12 cellular contexts compared by ENCODE assay signal in genomic region chr12:115354476-115354890, GRCh38.
DNase-seq lines count a peak whose midpoint lies in the region; ATAC-seq, FAIRE-seq and TF ChIP-seq lines count a peak whose summit lies in the region.
"Had no signal": no experiment of that assay in that cellular context is flagged by ENCODE, and none has a peak within 500 bp of the region (broad histone marks: within the 10 kb centered on the region; RNA-seq: fewer than 3 reads in every experiment).

No MANE protein-coding gene starts in this region.

- peak; percentile 3 for DNase-seq in AG10803 (ENCODE audit: low read depth)
- no peak for DNase-seq in bronchial epithelial cell (ENCODE audit: low read depth)
- DNase-seq in osteocyte (ENCODE audit: extremely low spot score, unreplicated experiment) = no peak
- DNase-seq in effector memory CD4-positive, alpha-beta T cell = no peak
- no peak for DNase-seq in 8988T
- no peak for DNase-seq in WTC11 (ENCODE audit: low spot score)
- no peak for DNase-seq in stimulated activated CD4-positive, alpha-beta T cell treated with anti-CD3 and anti-CD28 coated beads, Interleukin-15, amount 100 ng/mL, for 24 hours
- DNase-seq: DND-41, H7, WERI-Rb-1 had no signal

- H3K36me3 ChIP-seq in bronchial epithelial cell (ENCODE audit: control insufficient read depth, insufficient read depth, low read length) = no peaks in the 10 kb centered on the region
- no peaks in the 10 kb centered on the region for H3K36me3 ChIP-seq in effector memory CD4-positive, alpha-beta T cell (ENCODE audit: control insufficient read depth, insufficient read depth, low read length)
- H3K36me3 ChIP-seq: neutrophil, WERI-Rb-1 had no signal

- no peaks in the 10 kb centered on the region for H3K27me3 ChIP-seq in bronchial epithelial cell (ENCODE audit: control insufficient read depth, insufficient read depth, low read length)
- no peaks in the 10 kb centered on the region for H3K27me3 ChIP-seq in effector memory CD4-positive, alpha-beta T cell (replicated peaks; ENCODE audit: control insufficient read depth, insufficient read depth, low read length, poor library complexity, severe bottlenecking)
- H3K27me3 ChIP-seq: neutrophil had no signal

- H3K9me3 ChIP-seq in effector memory CD4-positive, alpha-beta T cell (ENCODE audit: control insufficient read depth, low read length) = no peaks in the 10 kb centered on the region
- H3K9me3 ChIP-seq: neutrophil had no signal

- no peaks in the 10 kb centered on the region for H3K27me3 Mint-ChIP-seq in osteocyte (ENCODE audit: unreplicated experiment)
- H3K27me3 Mint-ChIP-seq in WTC11 (ENCODE audit: low read depth) = no peaks in the 10 kb centered on the region

- peaks cover 31% of the 10 kb centered on the region for H3K4me1 Mint-ChIP-seq in osteocyte (ENCODE audit: unreplicated experiment)
- H3K4me1 Mint-ChIP-seq in WTC11 = 0 out of 2 replicates have a peak, but pooled peaks cover 3% of the 10 kb centered on the region

- no peaks in the 10 kb centered on the region for H3K4me1 ChIP-seq in effector memory CD4-positive, alpha-beta T cell (ENCODE audit: control insufficient read depth, insufficient read depth, low read length, poor library complexity, severe bottlenecking)

- H3K36me3 Mint-ChIP-seq in osteocyte (ENCODE audit: unreplicated experiment) = no peaks in the 10 kb centered on the region
- no peaks in the 10 kb centered on the region for H3K36me3 Mint-ChIP-seq in WTC11

- H3K4me3 Mint-ChIP-seq in osteocyte (ENCODE audit: unreplicated experiment) (peak overlapping the region; percentile 72), WTC11 (no peak overlapping the region)

- ATAC-seq in HG02798 (IDR thresholded peaks at IDR 0.05; ENCODE audit: poor library complexity, unreplicated experiment) = peak; percentile 59
- ATAC-seq in WTC11 = no peak

- H3K27ac ChIP-seq in effector memory CD4-positive, alpha-beta T cell (ENCODE audit: insufficient read depth, low read length, poor library complexity, severe bottlenecking) = no peak overlapping the region
- H3K27ac ChIP-seq: neutrophil, WERI-Rb-1 had no signal

- no peak for FAIRE-seq in bronchial epithelial cell (lab: Jason Lieb, UNC)

- peak overlapping the region; percentile 97 for H3K27ac Mint-ChIP-seq in osteocyte (ENCODE audit: unreplicated experiment)
- no peak overlapping the region for H3K27ac Mint-ChIP-seq in WTC11

- CTCF ChIA-PET in WTC11 (lab: Charles Lee) = no interaction called here

- H3K9me3 Mint-ChIP-seq in osteocyte (ENCODE audit: unreplicated experiment) (no peaks in the 10 kb centered on the region), WTC11 (no peaks in the 10 kb centered on the region)

- POLR2A ChIA-PET in WTC11 (lab: Charles Lee) = interaction anchor here (0.6 kb wide), 1 partner anchor 29 kb away, joined by 3 read pairs; no protein-coding TSS in a partner anchor

- H3K4me3 ChIP-seq in AG10803 (ENCODE audit: low read length) (peak overlapping the region; percentile 66), bronchial epithelial cell (ENCODE audit: low read depth, low read length) (peak overlapping the region; percentile 29)
- no peak overlapping the region for H3K4me3 ChIP-seq in effector memory CD4-positive, alpha-beta T cell (ENCODE audit: insufficient read depth, low read depth, low read length, poor library complexity, severe bottlenecking)

- no peak for TF ChIP-seq CTCF in AG10803 (conservative IDR thresholded peaks at IDR 0.05; ENCODE audit: low read length)
- no peak for TF ChIP-seq CTCF in bronchial epithelial cell (IDR thresholded peaks at IDR 0.05; ENCODE audit: insufficient read depth, low read length, severe bottlenecking)
- TF ChIP-seq CTCF in osteocyte (IDR thresholded peaks at IDR 0.05) = no peak
- no peak for TF ChIP-seq CTCF in WTC11 (IDR thresholded peaks at IDR 0.05)

TF ChIP-seq in WTC11, 78 proteins besides CTCF, POLR2A, EP300 and RAD21 (continues in another document):
- no peak for TF ChIP-seq CBFB (CRISPR knock-in tag; IDR thresholded peaks at IDR 0.05; ENCODE audit: low read depth)
- no peak for TF ChIP-seq ZNF232 (CRISPR knock-in tag; IDR thresholded peaks at IDR 0.05)
- TF ChIP-seq ZNF263 (CRISPR knock-in tag; IDR thresholded peaks at IDR 0.05; ENCODE audit: low read depth) = no peak
- TF ChIP-seq CREB1 (CRISPR knock-in tag; IDR thresholded peaks at IDR 0.05) = no peak
- TF ChIP-seq OVOL2 (CRISPR knock-in tag; IDR thresholded peaks at IDR 0.05; ENCODE audit: borderline replicate concordance) = no peak
- no peak for TF ChIP-seq ZMAT4 (CRISPR knock-in tag; IDR thresholded peaks at IDR 0.05)
- no peak for TF ChIP-seq IRF1 (CRISPR knock-in tag; IDR thresholded peaks at IDR 0.05)
- no peak for TF ChIP-seq FOXP4 (CRISPR knock-in tag; IDR thresholded peaks at IDR 0.05)
- no peak for TF ChIP-seq ARID4B (CRISPR knock-in tag; IDR thresholded peaks at IDR 0.05; ENCODE audit: borderline replicate concordance)
- no peak for TF ChIP-seq USF2 (CRISPR knock-in tag; IDR thresholded peaks at IDR 0.05)
- no peak for TF ChIP-seq NR3C1 (CRISPR knock-in tag; conservative IDR thresholded peaks at IDR 0.05; ENCODE audit: low read depth)
- TF ChIP-seq MAX (CRISPR knock-in tag; IDR thresholded peaks at IDR 0.05) = no peak
